ENCODE assay signal across 1 cellular context in the genomic region with DNA sequence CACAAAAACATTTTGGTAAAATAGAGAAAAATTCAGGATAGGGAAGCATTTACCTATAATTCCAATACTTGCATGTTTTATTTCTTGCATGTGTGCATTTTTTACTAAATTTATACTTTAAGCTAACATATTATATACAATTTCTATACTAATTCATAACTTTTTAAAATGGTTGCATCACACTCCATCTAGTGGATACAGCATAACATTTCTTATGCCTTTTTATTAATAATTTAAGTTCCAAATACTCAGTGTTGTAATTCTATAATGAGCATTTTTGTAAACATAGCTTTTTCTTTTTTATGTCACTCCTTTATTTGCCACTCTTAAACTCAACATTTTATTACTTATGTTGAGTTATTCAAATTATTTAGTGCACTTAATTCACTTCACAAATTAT.
TF ChIP-seq lines count a peak whose summit lies in the region.

No MANE protein-coding gene starts in this region.

TF ChIP-seq in GM23338, 12 proteins besides CTCF, POLR2A, EP300 and RAD21 (continued from another document):
- TF ChIP-seq, protein P1, sequence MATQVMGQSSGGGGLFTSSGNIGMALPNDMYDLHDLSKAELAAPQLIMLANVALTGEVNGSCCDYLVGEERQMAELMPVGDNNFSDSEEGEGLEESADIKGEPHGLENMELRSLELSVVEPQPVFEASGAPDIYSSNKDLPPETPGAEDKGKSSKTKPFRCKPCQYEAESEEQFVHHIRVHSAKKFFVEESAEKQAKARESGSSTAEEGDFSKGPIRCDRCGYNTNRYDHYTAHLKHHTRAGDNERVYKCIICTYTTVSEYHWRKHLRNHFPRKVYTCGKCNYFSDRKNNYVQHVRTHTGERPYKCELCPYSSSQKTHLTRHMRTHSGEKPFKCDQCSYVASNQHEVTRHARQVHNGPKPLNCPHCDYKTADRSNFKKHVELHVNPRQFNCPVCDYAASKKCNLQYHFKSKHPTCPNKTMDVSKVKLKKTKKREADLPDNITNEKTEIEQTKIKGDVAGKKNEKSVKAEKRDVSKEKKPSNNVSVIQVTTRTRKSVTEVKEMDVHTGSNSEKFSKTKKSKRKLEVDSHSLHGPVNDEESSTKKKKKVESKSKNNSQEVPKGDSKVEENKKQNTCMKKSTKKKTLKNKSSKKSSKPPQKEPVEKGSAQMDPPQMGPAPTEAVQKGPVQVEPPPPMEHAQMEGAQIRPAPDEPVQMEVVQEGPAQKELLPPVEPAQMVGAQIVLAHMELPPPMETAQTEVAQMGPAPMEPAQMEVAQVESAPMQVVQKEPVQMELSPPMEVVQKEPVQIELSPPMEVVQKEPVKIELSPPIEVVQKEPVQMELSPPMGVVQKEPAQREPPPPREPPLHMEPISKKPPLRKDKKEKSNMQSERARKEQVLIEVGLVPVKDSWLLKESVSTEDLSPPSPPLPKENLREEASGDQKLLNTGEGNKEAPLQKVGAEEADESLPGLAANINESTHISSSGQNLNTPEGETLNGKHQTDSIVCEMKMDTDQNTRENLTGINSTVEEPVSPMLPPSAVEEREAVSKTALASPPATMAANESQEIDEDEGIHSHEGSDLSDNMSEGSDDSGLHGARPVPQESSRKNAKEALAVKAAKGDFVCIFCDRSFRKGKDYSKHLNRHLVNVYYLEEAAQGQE (IDR thresholded peaks at IDR 0.05; ENCODE audit: unreplicated experiment) = no peak
- TF ChIP-seq EZH2phosphoT487 (IDR thresholded peaks at IDR 0.05; ENCODE audit: unreplicated experiment) (no peak), CREB1 (CRISPR knock-in tag; IDR thresholded peaks at IDR 0.05; ENCODE audit: low read depth) (no peak), JUNB (IDR thresholded peaks at IDR 0.05; ENCODE audit: unreplicated experiment) (no peak), ZNF331 (CRISPR knock-in tag; IDR thresholded peaks at IDR 0.05; ENCODE audit: low read depth) (no peak)
- TF ChIP-seq, protein P2, sequence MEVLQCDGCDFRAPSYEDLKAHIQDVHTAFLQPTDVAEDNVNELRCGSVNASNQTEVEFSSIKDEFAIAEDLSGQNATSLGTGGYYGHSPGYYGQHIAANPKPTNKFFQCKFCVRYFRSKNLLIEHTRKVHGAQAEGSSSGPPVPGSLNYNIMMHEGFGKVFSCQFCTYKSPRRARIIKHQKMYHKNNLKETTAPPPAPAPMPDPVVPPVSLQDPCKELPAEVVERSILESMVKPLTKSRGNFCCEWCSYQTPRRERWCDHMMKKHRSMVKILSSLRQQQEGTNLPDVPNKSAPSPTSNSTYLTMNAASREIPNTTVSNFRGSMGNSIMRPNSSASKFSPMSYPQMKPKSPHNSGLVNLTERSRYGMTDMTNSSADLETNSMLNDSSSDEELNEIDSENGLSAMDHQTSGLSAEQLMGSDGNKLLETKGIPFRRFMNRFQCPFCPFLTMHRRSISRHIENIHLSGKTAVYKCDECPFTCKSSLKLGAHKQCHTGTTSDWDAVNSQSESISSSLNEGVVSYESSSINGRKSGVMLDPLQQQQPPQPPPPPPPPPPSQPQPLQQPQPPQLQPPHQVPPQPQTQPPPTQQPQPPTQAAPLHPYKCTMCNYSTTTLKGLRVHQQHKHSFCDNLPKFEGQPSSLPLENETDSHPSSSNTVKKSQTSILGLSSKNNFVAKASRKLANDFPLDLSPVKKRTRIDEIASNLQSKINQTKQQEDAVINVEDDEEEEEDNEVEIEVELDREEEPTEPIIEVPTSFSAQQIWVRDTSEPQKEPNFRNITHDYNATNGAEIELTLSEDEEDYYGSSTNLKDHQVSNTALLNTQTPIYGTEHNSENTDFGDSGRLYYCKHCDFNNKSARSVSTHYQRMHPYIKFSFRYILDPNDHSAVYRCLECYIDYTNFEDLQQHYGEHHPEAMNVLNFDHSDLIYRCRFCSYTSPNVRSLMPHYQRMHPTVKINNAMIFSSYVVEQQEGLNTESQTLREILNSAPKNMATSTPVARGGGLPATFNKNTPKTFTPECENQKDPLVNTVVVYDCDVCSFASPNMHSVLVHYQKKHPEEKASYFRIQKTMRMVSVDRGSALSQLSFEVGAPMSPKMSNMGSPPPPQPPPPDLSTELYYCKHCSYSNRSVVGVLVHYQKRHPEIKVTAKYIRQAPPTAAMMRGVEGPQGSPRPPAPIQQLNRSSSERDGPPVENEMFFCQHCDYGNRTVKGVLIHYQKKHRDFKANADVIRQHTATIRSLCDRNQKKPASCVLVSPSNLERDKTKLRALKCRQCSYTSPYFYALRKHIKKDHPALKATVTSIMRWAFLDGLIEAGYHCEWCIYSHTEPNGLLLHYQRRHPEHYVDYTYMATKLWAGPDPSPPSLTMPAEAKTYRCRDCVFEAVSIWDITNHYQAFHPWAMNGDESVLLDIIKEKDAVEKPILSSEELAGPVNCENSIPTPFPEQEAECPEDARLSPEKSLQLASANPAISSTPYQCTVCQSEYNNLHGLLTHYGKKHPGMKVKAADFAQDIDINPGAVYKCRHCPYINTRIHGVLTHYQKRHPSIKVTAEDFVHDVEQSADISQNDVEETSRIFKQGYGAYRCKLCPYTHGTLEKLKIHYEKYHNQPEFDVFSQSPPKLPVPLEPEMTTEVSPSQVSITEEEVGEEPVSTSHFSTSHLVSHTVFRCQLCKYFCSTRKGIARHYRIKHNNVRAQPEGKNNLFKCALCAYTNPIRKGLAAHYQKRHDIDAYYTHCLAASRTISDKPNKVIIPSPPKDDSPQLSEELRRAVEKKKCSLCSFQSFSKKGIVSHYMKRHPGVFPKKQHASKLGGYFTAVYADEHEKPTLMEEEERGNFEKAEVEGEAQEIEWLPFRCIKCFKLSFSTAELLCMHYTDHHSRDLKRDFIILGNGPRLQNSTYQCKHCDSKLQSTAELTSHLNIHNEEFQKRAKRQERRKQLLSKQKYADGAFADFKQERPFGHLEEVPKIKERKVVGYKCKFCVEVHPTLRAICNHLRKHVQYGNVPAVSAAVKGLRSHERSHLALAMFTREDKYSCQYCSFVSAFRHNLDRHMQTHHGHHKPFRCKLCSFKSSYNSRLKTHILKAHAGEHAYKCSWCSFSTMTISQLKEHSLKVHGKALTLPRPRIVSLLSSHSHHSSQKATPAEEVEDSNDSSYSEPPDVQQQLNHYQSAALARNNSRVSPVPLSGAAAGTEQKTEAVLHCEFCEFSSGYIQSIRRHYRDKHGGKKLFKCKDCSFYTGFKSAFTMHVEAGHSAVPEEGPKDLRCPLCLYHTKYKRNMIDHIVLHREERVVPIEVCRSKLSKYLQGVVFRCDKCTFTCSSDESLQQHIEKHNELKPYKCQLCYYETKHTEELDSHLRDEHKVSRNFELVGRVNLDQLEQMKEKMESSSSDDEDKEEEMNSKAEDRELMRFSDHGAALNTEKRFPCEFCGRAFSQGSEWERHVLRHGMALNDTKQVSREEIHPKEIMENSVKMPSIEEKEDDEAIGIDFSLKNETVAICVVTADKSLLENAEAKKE (CRISPR knock-in tag; IDR thresholded peaks at IDR 0.05) = no peak
